Comparison of ENCODE assay signal across 8 cellular contexts in the genomic region with DNA sequence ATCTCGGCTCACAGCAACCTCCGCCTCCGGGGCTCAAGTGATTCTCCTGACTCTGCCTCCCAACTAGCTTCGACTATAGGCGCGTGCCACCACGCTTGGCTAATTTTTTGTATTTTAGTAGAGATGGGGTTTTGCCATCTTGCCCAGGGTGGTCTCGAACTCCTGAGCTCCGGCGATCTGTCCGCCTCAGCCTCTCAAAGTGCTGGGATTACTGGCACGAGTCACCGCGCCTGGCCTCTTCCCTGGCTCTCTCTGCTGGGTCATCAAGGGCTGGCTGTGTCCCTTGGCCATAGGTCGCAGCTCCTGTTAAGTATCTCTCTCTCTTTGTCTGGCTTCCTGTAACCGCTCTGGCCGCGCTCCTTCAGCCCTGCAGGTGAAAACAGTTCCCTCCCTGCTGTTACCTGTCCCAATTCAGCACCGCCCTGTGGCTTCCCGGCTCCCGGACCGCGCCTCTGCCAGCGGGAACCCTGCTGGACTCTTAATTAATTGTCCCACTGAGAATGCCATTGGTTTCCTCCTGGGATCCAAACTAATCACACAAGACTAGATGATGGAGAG. TPM values are rescaled to one million over a fixed set of nuclear protein-coding genes. Genes with fewer than 3 reads are reported as not detected.
A peak's percentile ranks its signal among the peaks of the same experiment; 100 is the strongest.
DNase-seq lines count a peak whose midpoint lies in the region; ATAC-seq and TF ChIP-seq lines count a peak whose summit lies in the region.

No MANE protein-coding gene starts in this region.

- peaks cover 23% of the 10 kb centered on the region for H3K79me1 ChIP-seq in mesenchymal stem cell (replicated peaks; ENCODE audit: low read length, poor library complexity, severe bottlenecking)

- H3K4me1 Mint-ChIP-seq in CD8-positive, alpha-beta T cell (ENCODE audit: low read depth): peaks cover 19% of the 10 kb centered on the region

- H3K18ac ChIP-seq in mesenchymal stem cell (ENCODE audit: low read depth in 1 of 2, low read length in 2 of 2): peak overlapping the region in 1 of 2 experiments; percentile 58

- no peak for TF ChIP-seq POLR2A in uterus (IDR thresholded peaks at IDR 0.05)

- peaks cover 33% of the 10 kb centered on the region for H3K79me2 ChIP-seq in Loucy (ENCODE audit: insufficient read depth, low read length)

- peaks cover 14% of the 10 kb centered on the region for H3K4me1 ChIP-seq in CD8-positive, alpha-beta T cell (ENCODE audit: insufficient read depth, low read length)
- peaks cover 29% of the 10 kb centered on the region for H3K4me1 ChIP-seq in Loucy (ENCODE audit: insufficient read depth, low read length, poor library complexity, severe bottlenecking)
- peaks cover 23% of the 10 kb centered on the region for H3K4me1 ChIP-seq in mesenchymal stem cell (ENCODE audit: control insufficient read depth, insufficient read depth, low read depth, low read length)
- peaks cover 4 to 11% of the 10 kb centered on the region in 2 donors for H3K4me1 ChIP-seq in uterus

- CTCF ChIA-PET in CD8-positive, alpha-beta T cell (lab: Charles Lee): no interaction called here

- H3K4ac ChIP-seq in mesenchymal stem cell (ENCODE audit: low read depth in 1 of 2, low read length in 2 of 2): peak overlapping the region in 1 of 2 experiments; percentile 40

- no peak overlapping the region for H2BK15ac ChIP-seq in mesenchymal stem cell (ENCODE audit: low read depth, poor library complexity, severe bottlenecking)

- H3K9me3 ChIP-seq in CD8-positive, alpha-beta T cell (ENCODE audit: low read length): no peaks in the 10 kb centered on the region
- H3K9me3 ChIP-seq in Loucy (ENCODE audit: insufficient read depth, low read depth, low read length): no peaks in the 10 kb centered on the region
- no peaks in the 10 kb centered on the region for H3K9me3 ChIP-seq in mesenchymal stem cell (ENCODE audit: control insufficient read depth, low read length)
- no peaks in the 10 kb centered on the region for H3K9me3 ChIP-seq in uterus

- H2AFZ ChIP-seq in Loucy (ENCODE audit: low read length) (peak overlapping the region; percentile 93), mesenchymal stem cell (ENCODE audit: low read depth, low read length) (peak overlapping the region; percentile 65)

- H3K27ac Mint-ChIP-seq in CD8-positive, alpha-beta T cell: peak overlapping the region; percentile 81

- peaks cover 30% of the 10 kb centered on the region for H3K27me3 Mint-ChIP-seq in CD8-positive, alpha-beta T cell (ENCODE audit: low read depth)

- peak overlapping the region; percentile 71 for H2BK120ac ChIP-seq in mesenchymal stem cell (ENCODE audit: low read depth, low read length)

- no peak overlapping the region for H4K8ac ChIP-seq in mesenchymal stem cell (ENCODE audit: low read length)

- no peaks in the 10 kb centered on the region for H3K27me3 ChIP-seq in CD8-positive, alpha-beta T cell (ENCODE audit: insufficient read depth, low read length)
- H3K27me3 ChIP-seq in Loucy (ENCODE audit: insufficient read depth, low read length, poor library complexity, severe bottlenecking) (no peaks in the 10 kb centered on the region), mesenchymal stem cell (ENCODE audit: control insufficient read depth in 1 of 2, insufficient read depth in 1 of 2, low read length in 2 of 2) (peaks cover 0 to 28% of the 10 kb centered on the region in 2 experiments), uterus (no peaks in the 10 kb centered on the region)

- H3K36me3 ChIP-seq in CD8-positive, alpha-beta T cell (ENCODE audit: insufficient read depth, low read length): no peaks in the 10 kb centered on the region
- H3K36me3 ChIP-seq in Loucy (ENCODE audit: insufficient read depth, low read length) (no peaks in the 10 kb centered on the region), mesenchymal stem cell (ENCODE audit: control insufficient read depth in 1 of 2, insufficient read depth in 2 of 2, low read depth in 1 of 2, low read length in 2 of 2) (peaks cover 0 to 7% of the 10 kb centered on the region in 2 experiments), uterus (no peaks in the 10 kb centered on the region)

- no peak overlapping the region for H2BK5ac ChIP-seq in mesenchymal stem cell (ENCODE audit: low read depth, low read length, poor library complexity, severe bottlenecking)

- no peak overlapping the region for H3K14ac ChIP-seq in mesenchymal stem cell (ENCODE audit: low read length in 2 of 2)

- ATAC-seq in CD8-positive, alpha-beta T cell: no peak

- 42% methylated on average over 24 of the region's 24 CpGs for WGBS in mesenchymal stem cell

- H3K23ac ChIP-seq in mesenchymal stem cell (ENCODE audit: low read length in 2 of 2): peak overlapping the region in 1 of 2 experiments; percentile 60

- peak overlapping the region; percentile 89 for H3K4me3 Mint-ChIP-seq in CD8-positive, alpha-beta T cell

- H3F3A ChIP-seq in Loucy (ENCODE audit: low read depth): no peaks in the 10 kb centered on the region

- H3K9ac ChIP-seq in Loucy (ENCODE audit: low read depth, low read length, poor library complexity, severe bottlenecking) (peak overlapping the region; percentile 77), mesenchymal stem cell (ENCODE audit: low read length) (peak overlapping the region; percentile 85)

- no peak overlapping the region for H2AK5ac ChIP-seq in mesenchymal stem cell (ENCODE audit: low read length, severe bottlenecking)

- no peak overlapping the region for H3K27ac ChIP-seq in CD8-positive, alpha-beta T cell (ENCODE audit: low read depth, low read length)
- H3K27ac ChIP-seq in mesenchymal stem cell (ENCODE audit: low read length, poor library complexity, severe bottlenecking) (peak overlapping the region; percentile 38), uterus (peak overlapping the region; percentile 81 to 90)

- H4K91ac ChIP-seq in mesenchymal stem cell (ENCODE audit: low read length): no peak overlapping the region

- H3K4me2 ChIP-seq in Loucy (ENCODE audit: low read depth, low read length, poor library complexity, severe bottlenecking) (peak overlapping the region; percentile 85), mesenchymal stem cell (ENCODE audit: low read length, poor library complexity, severe bottlenecking) (peak overlapping the region; percentile 85)

- peaks cover 4% of the 10 kb centered on the region for H3K36me3 Mint-ChIP-seq in CD8-positive, alpha-beta T cell

- H3K9me2 ChIP-seq in Loucy (replicated peaks; ENCODE audit: low read depth, low read length): no peaks in the 10 kb centered on the region

- DNase-seq in CD8-positive, alpha-beta T cell: peak in 1 of 7 experiments; percentile 40
- DNase-seq in cerebellar cortex (ENCODE audit: low spot score) (peak; percentile 84), mesenchymal stem cell (no peak), uterus (no peak), SIG-M5 (lab: John Stamatoyannopoulos, UW) (no peak), inferior parietal cortex (ENCODE audit: extremely low spot score) (no peak), NCI-H69 (lab: John Stamatoyannopoulos, UW) (no peak)

- POLR2A ChIA-PET in CD8-positive, alpha-beta T cell (lab: Charles Lee): no interaction called here

- H3K9me3 Mint-ChIP-seq in CD8-positive, alpha-beta T cell: no peaks in the 10 kb centered on the region

- peaks cover 25% of the 10 kb centered on the region for H4K20me1 ChIP-seq in Loucy (ENCODE audit: insufficient read depth, low read length, poor library complexity, severe bottlenecking)

- peak overlapping the region; percentile 67 for H3K4me3 ChIP-seq in CD8-positive, alpha-beta T cell (ENCODE audit: low read depth, low read length)
- H3K4me3 ChIP-seq in Loucy (ENCODE audit: low read length, poor library complexity, severe bottlenecking) (peak overlapping the region; percentile 80), mesenchymal stem cell (ENCODE audit: insufficient read depth in 1 of 2, low read depth in 1 of 2, low read length in 2 of 2) (peak overlapping the region; percentile 80 to 83), uterus (peak overlapping the region; percentile 68 to 76)

- intact Hi-C loops in CD8-positive, alpha-beta T cell (cut with DNase I, micrococcal nuclease): loop anchor here (5.0 kb wide), 4 partner anchors 219 to 1049 kb away; a partner anchor contains a TSS
- intact Hi-C loops in uterus (cut with DNase I; ENCODE audit: low total_unique reads): loop anchor here (5.0 kb wide), 1 partner anchor 241 kb away; a partner anchor contains a TSS

- TF ChIP-seq CTCF in CD8-positive, alpha-beta T cell (IDR thresholded peaks at IDR 0.05): no peak
- TF ChIP-seq CTCF in Loucy (conservative IDR thresholded peaks at IDR 0.05; ENCODE audit: low read length): no peak
- TF ChIP-seq CTCF in uterus (IDR thresholded peaks at IDR 0.05): no peak

- peak overlapping the region in 1 of 2 experiments; percentile 66 for H2BK12ac ChIP-seq in mesenchymal stem cell (ENCODE audit: low read length in 2 of 2)

RNA-seq across cellular contexts. Expression of a gene that starts 1.3 kb away (rescaled TPM):
- 1 to 10 TPM; 4.4 to 7.6 TPM for total RNA-seq in CD8-positive, alpha-beta T cell
- 11.5 TPM for polyA plus RNA-seq in mesenchymal stem cell (2013, experiment 1 of 2)
- polyA plus RNA-seq in mesenchymal stem cell (2013, experiment 2 of 2): 11.0 TPM
- total RNA-seq in uterus: 10 to 100 TPM in 3 of 4 donors, 1 to 10 TPM in 1; 3.5 to 63.8 (median 40.1) TPM

RNA-seq across cellular contexts. Expression of a gene that starts 42.5 kb away (rescaled TPM):
- total RNA-seq in CD8-positive, alpha-beta T cell: under 1 TPM; 0.39 to 0.76 TPM
- polyA plus RNA-seq in mesenchymal stem cell (2013, experiment 1 of 2): 0.07 TPM
- 0.11 TPM for polyA plus RNA-seq in mesenchymal stem cell (2013, experiment 2 of 2)
- 1 to 10 TPM in 3 of 4 donors, not detected in 1; 1.3 to 3.3 (median 2.1) TPM for total RNA-seq in uterus
